ENCODE assay signal across 8 cellular contexts in genomic region chr11:9384535-9385287, GRCh38. TPM values are rescaled to one million over a fixed set of nuclear protein-coding genes. Genes with fewer than 3 reads are reported as not detected.
DNase-seq lines count a peak whose midpoint lies in the region; FAIRE-seq and TF ChIP-seq lines count a peak whose summit lies in the region.

TSS of gene IPO7 (plus strand) at chr11:9384652. CDS start at chr11:9384764, 112 bp downstream.

- no peaks in the 10 kb centered on the region for H3K27me3 ChIP-seq in SJSA1 (replicated peaks)

- H3K4me1 ChIP-seq in SJSA1 (replicated peaks): peaks cover 5% of the 10 kb centered on the region; the same call in 1 of the 2 replicates

- in situ Hi-C loops in G401 (cut with HindIII; ENCODE audit: low sequenced_read_pairs): no loop called here

- H3K27ac ChIP-seq in SJSA1: peak within 1 kb of the TSS; percentile 82

- FAIRE-seq in H54 (lab: Jason Lieb, UNC) (peak; percentile 88), frontal cortex (lab: Jason Lieb, UNC) (no peak)

- peak within 1 kb of the TSS; percentile 70 for H3K4me3 ChIP-seq in SJSA1

- peak; percentile 94 for TF ChIP-seq POLR2A in H54 (IDR thresholded peaks at IDR 0.05; ENCODE audit: low read depth, low read length)

- peak; percentile 94 for DNase-seq in G401 (ENCODE audit: low spot score)
- DNase-seq in H54 (ENCODE audit: insufficient read length, low spot score): peak; percentile 90
- peak; percentile 91 for DNase-seq in LoVo (ENCODE audit: low spot score)
- peak; percentile 70 to 85 for DNase-seq in SJSA1 (ENCODE audit: low read depth in 1 of 2, low spot score in 2 of 2)
- peak; percentile 65 to 81 (median 75) for DNase-seq in activated naive CD4-positive, alpha-beta T cell (lab: John Stamatoyannopoulos, UW)
- peak; percentile 92 for DNase-seq in frontal cortex (ENCODE audit: low spot score in 2 of 2)
- peak; percentile 61 for DNase-seq in non-pigmented ciliary epithelial cell (ENCODE audit: low read depth)
- peak; percentile 96 for DNase-seq in superior temporal gyrus (ENCODE audit: extremely low spot score)

- H3K36me3 ChIP-seq in SJSA1: peaks cover 26% of the 10 kb centered on the region

- H3K9me3 ChIP-seq in SJSA1 (replicated peaks): no peaks in the 10 kb centered on the region

RNA-seq across cellular contexts. Expression of gene IPO7, which starts in this region (rescaled TPM):
- total RNA-seq in G401 (2014; rRNA removed; shearing (Covaris generic)): 179 and 272 TPM in 2 replicates
- total RNA-seq in SJSA1 (2014; rRNA removed; shearing (Covaris generic)): 31.0 and 49.2 TPM in 2 replicates
- total RNA-seq in frontal cortex: 234 TPM

Comparison
In these comparisons a context has a peak if more than half of its experiments do, and no peak if none do; other contexts are left out.
1. Peak in every context shown above with its lines: DNase-seq, H3K4me3 ChIP-seq and H3K27ac ChIP-seq.